Comparison of ENCODE assay signal across 12 cellular contexts in genomic region chr10:71962915-71963314, GRCh38. TPM values are rescaled to one million over a fixed set of nuclear protein-coding genes. Genes with fewer than 3 reads are reported as not detected.
DNase-seq lines count a peak whose midpoint lies in the region; ATAC-seq and TF ChIP-seq lines count a peak whose summit lies in the region.
"Had no signal": no experiment of that assay in that cellular context is flagged by ENCODE, and none has a peak within 500 bp of the region (broad histone marks: within the 10 kb centered on the region; RNA-seq: fewer than 3 reads in every experiment).

No MANE protein-coding gene starts in this region.

- no peak overlapping the region for H3K27ac Mint-ChIP-seq in nephron progenitor cell

- H3K36me3 ChIP-seq in heart right ventricle, result peaks cover 0 to 3% (median 0%) of the 10 kb centered on the region in 9 donors
- H3K36me3 ChIP-seq in colonic mucosa, result no peaks in the 10 kb centered on the region
- no peaks in the 10 kb centered on the region for H3K36me3 ChIP-seq in upper lobe of left lung

- TF ChIP-seq POLR2A in upper lobe of left lung (IDR thresholded peaks at IDR 0.05), result no peak

- H3K9me3 ChIP-seq in heart right ventricle, result no peaks in the 10 kb centered on the region
- no peaks in the 10 kb centered on the region for H3K9me3 ChIP-seq in colonic mucosa
- no peaks in the 10 kb centered on the region for H3K9me3 ChIP-seq in upper lobe of left lung
- H3K9me3 ChIP-seq: SJSA1 had no signal

- TF ChIP-seq CTCF in heart right ventricle (IDR thresholded peaks at IDR 0.05) (no peak), colonic mucosa (IDR thresholded peaks at IDR 0.05) (no peak), nephron progenitor cell (IDR thresholded peaks at IDR 0.05) (no peak), upper lobe of left lung (IDR thresholded peaks at IDR 0.05) (no peak)

- H3K36me3 Mint-ChIP-seq in nephron progenitor cell (ENCODE audit: low read depth), result no peaks in the 10 kb centered on the region

- peak overlapping the region; percentile 80 for H3K4me3 Mint-ChIP-seq in nephron progenitor cell

- peaks cover 35% of the 10 kb centered on the region for H3K4me1 Mint-ChIP-seq in nephron progenitor cell

- ATAC-seq in heart right ventricle, result no peak
- no peak for ATAC-seq in Right ventricle myocardium superior (ENCODE audit: poor library complexity)
- ATAC-seq in upper lobe of left lung (ENCODE audit: low FRiP score in 2 of 2), result no peak

- H3K27me3 ChIP-seq in heart right ventricle, result peaks cover 0 to 28% (median 0%) of the 10 kb centered on the region in 7 donors
- peaks cover 26% of the 10 kb centered on the region for H3K27me3 ChIP-seq in colonic mucosa
- H3K27me3 ChIP-seq in upper lobe of left lung, result peaks cover 0 to 16% (median 4%) of the 10 kb centered on the region in 4 donors
- H3K27me3 ChIP-seq: SJSA1 had no signal

- H3K4me3 ChIP-seq in heart right ventricle, result peak overlapping the region in 3 of 10 donors; percentile 82 to 95 (median 82)
- no peak overlapping the region for H3K4me3 ChIP-seq in colonic mucosa
- H3K4me3 ChIP-seq in upper lobe of left lung, result no peak overlapping the region

- H3K9ac ChIP-seq in colonic mucosa (ENCODE audit: low read depth in 2 of 2, low read length in 2 of 2), result no peak overlapping the region

- peaks cover 15% of the 10 kb centered on the region for H3K9me3 Mint-ChIP-seq in nephron progenitor cell

- no peak for TF ChIP-seq EP300 in upper lobe of left lung (IDR thresholded peaks at IDR 0.05)

- intact Hi-C loops in heart right ventricle (cut with DNase I) (loop anchor here in 7 of 10 donors (2.0 to 10.0 kb wide), 9 partner anchors 44 to 374 kb away; partner anchors contain the start of genes ANAPC16 (in 1 of the 7) and ASCC1 (in 1 of the 7)), Right ventricle myocardium superior (cut with DNase I) (loop anchor here (10.0 kb wide), 1 partner anchor 372 kb away; no protein-coding TSS in a partner anchor), colonic mucosa (cut with DNase I) (no loop called here)

- H3K27me3 Mint-ChIP-seq in nephron progenitor cell (ENCODE audit: low read depth, poor library complexity), result peaks cover 35% of the 10 kb centered on the region

- H3K27ac ChIP-seq in heart right ventricle, result peak overlapping the region; percentile 92 to 100 (median 98)
- peak overlapping the region; percentile 77 for H3K27ac ChIP-seq in colonic mucosa
- H3K27ac ChIP-seq in upper lobe of left lung, result peak overlapping the region; percentile 86 to 97 (median 92)
- H3K27ac ChIP-seq: SJSA1 had no signal

- 62 to 69% methylated on average over 6 of the region's 6 CpGs for WGBS in heart right ventricle, 2 donors
- WGBS in upper lobe of left lung, 2 donors, result 87 to 91% methylated on average over 6 of the region's 6 CpGs

- H3K4me1 ChIP-seq in heart right ventricle (peaks cover 11 to 47% (median 36%) of the 10 kb centered on the region in 9 donors), colonic mucosa (peaks cover 3% of the 10 kb centered on the region), upper lobe of left lung (peaks cover 9 to 34% (median 11%) of the 10 kb centered on the region in 4 donors)

- DNase-seq in heart right ventricle (no peak), Right ventricle myocardium superior (no peak), colonic mucosa (no peak), nephron progenitor cell (no peak), upper lobe of left lung (no peak), C1 segment of cervical spinal cord (lab: John Stamatoyannopoulos, UW) (no peak), NCI-H2196 (lab: John Stamatoyannopoulos, UW; ENCODE audit: unreplicated experiment) (no peak)
- no peak for DNase-seq in activated CD8-positive, alpha-beta memory T cell treated with anti-CD3 and anti-CD28 coated beads, Interleukin-2, amount 50 U/mL, for 4 hours
- DNase-seq: AML-193, GDM1, NCI-H446 treated with DMSO at 0.1 percent for 48 hours had no signal

RNA-seq across cellular contexts. Expression of gene CHST3, which starts 1.3 kb away (rescaled TPM):
- 10 to 100 TPM; 14.5 to 28.7 (median 21.3) TPM for total RNA-seq in heart right ventricle
- 10 to 100 TPM in 1 of 2 donors, 1 to 10 TPM in 1; 6.3 to 12.0 TPM for polyA plus RNA-seq in heart right ventricle
- total RNA-seq in Right ventricle myocardium superior, result 15.4 TPM
- 1 to 10 TPM; 2.5 to 3.4 TPM for total RNA-seq in colonic mucosa
- total RNA-seq in upper lobe of left lung, result 10 to 100 TPM in 2 of 6 donors, 1 to 10 TPM in 4; 5.4 to 15.0 (median 8.4) TPM
